Comparison of ENCODE assay signal across 1 cellular context in genomic region chr6:44041461-44042260, GRCh38.
TF ChIP-seq lines count a peak whose summit lies in the region.

No MANE protein-coding gene starts in this region.

TF ChIP-seq in K562, 482 proteins besides CTCF, POLR2A, EP300 and RAD21 (continued from another document and continues in another):
- TF ChIP-seq CUX1 (CRISPR knock-in tag; IDR thresholded peaks at IDR 0.05) = no peak
- TF ChIP-seq ETS1 (conservative IDR thresholded peaks at IDR 0.05; ENCODE audit: control insufficient read depth, low read depth, low read length) = no peak
- no peak for TF ChIP-seq MXD1 (CRISPR knock-in tag; IDR thresholded peaks at IDR 0.05; ENCODE audit: borderline replicate concordance, poor library complexity, severe bottlenecking)
- peak; percentile 79 for TF ChIP-seq ARID1B (IDR thresholded peaks at IDR 0.05)
- TF ChIP-seq SLC30A9 (CRISPR knock-in tag; IDR thresholded peaks at IDR 0.05) = no peak
- TF ChIP-seq IRF1 (CRISPR knock-in tag; IDR thresholded peaks at IDR 0.05; ENCODE audit: borderline replicate concordance) = no peak
- no peak for TF ChIP-seq ZNF133 (CRISPR knock-in tag; IDR thresholded peaks at IDR 0.05)
- TF ChIP-seq L3MBTL2 (IDR thresholded peaks at IDR 0.05) = peak; percentile 89
- no peak for TF ChIP-seq GTF2F1 (IDR thresholded peaks at IDR 0.05; ENCODE audit: low read depth, low read length)
- no peak for TF ChIP-seq MYNN (IDR thresholded peaks at IDR 0.05)
- TF ChIP-seq MYNN (CRISPR knock-in tag; IDR thresholded peaks at IDR 0.05) = no peak
- no peak for TF ChIP-seq ZNF696 (CRISPR knock-in tag; conservative IDR thresholded peaks at IDR 0.05)
- no peak for TF ChIP-seq RAD51 (IDR thresholded peaks at IDR 0.05; ENCODE audit: borderline replicate concordance, low read depth)
- no peak for TF ChIP-seq MBD2 (IDR thresholded peaks at IDR 0.05; ENCODE audit: borderline replicate concordance, low read depth)
- TF ChIP-seq ZNF444 (CRISPR knock-in tag; IDR thresholded peaks at IDR 0.05) = no peak
- TF ChIP-seq TAL1 (IDR thresholded peaks at IDR 0.05) = no peak
- peak; percentile 51; the same call in 1 of the 2 replicates for TF ChIP-seq NFE2L1 (tag; IDR thresholded peaks at IDR 0.05; ENCODE audit: borderline replicate concordance, low read depth)
- TF ChIP-seq SMARCB1 (IDR thresholded peaks at IDR 0.05; ENCODE audit: insufficient read length, low read depth) = peak; percentile 88
- TF ChIP-seq CTBP1 (IDR thresholded peaks at IDR 0.05; ENCODE audit: borderline replicate concordance) = peak; percentile 77
- TF ChIP-seq ZNF511 (CRISPR knock-in tag; IDR thresholded peaks at IDR 0.05) = no peak; the same call in none of the 2 replicates
- peak; percentile 31 for TF ChIP-seq TBP (optimal IDR thresholded peaks at IDR 0.05; ENCODE audit: low read depth, low read length)
- no peak for TF ChIP-seq CAMTA2 (CRISPR knock-in tag; conservative IDR thresholded peaks at IDR 0.05)
- 0 out of 2 replicates have a peak, but pooled peaks have one; percentile 5 for TF ChIP-seq ZNF41 (CRISPR knock-in tag; conservative IDR thresholded peaks at IDR 0.05)
- no peak for TF ChIP-seq CBX8 (IDR thresholded peaks at IDR 0.05; ENCODE audit: borderline replicate concordance, extremely low read depth, low read depth, low read length, poor library complexity, severe bottlenecking)
- TF ChIP-seq NFE2 (IDR thresholded peaks at IDR 0.05; ENCODE audit: low read depth) = peak; percentile 98
- TF ChIP-seq TCF7L2 (IDR thresholded peaks at IDR 0.05; ENCODE audit: low read depth, low read length) = no peak
- TF ChIP-seq ZNF224 (CRISPR knock-in tag; IDR thresholded peaks at IDR 0.05) = no peak
- TF ChIP-seq EHMT2 (IDR thresholded peaks at IDR 0.05) = 0 out of 2 replicates have a peak, but pooled peaks have one; percentile 17
- TF ChIP-seq POLR2AphosphoS5 (IDR thresholded peaks at IDR 0.05; ENCODE audit: control insufficient read depth, insufficient read depth, low read depth, low read length) = no peak
- TF ChIP-seq HBP1 (CRISPR knock-in tag; IDR thresholded peaks at IDR 0.05) = no peak
- 0 out of 2 replicates have a peak, but pooled peaks have one; percentile 48 for TF ChIP-seq PTTG1 (tag; IDR thresholded peaks at IDR 0.05; ENCODE audit: low read depth)
- peak; percentile 11 for TF ChIP-seq PRDM10 (IDR thresholded peaks at IDR 0.05; ENCODE audit: partially characterized antibody)
- peak in 1 of 2 experiments; percentile 71; a peak in 1 of 4 replicates for TF ChIP-seq ARNT (IDR thresholded peaks at IDR 0.05)
- peak; percentile 93 for TF ChIP-seq BCOR (IDR thresholded peaks at IDR 0.05)
- TF ChIP-seq ZBTB26 (CRISPR knock-in tag; IDR thresholded peaks at IDR 0.05) = no peak
- TF ChIP-seq CEBPB (tag; IDR thresholded peaks at IDR 0.05) = no peak
- 0 out of 2 replicates have a peak, but pooled peaks have one; percentile 41 for TF ChIP-seq NFXL1 (CRISPR knock-in tag; IDR thresholded peaks at IDR 0.05)
- TF ChIP-seq, protein P1, sequence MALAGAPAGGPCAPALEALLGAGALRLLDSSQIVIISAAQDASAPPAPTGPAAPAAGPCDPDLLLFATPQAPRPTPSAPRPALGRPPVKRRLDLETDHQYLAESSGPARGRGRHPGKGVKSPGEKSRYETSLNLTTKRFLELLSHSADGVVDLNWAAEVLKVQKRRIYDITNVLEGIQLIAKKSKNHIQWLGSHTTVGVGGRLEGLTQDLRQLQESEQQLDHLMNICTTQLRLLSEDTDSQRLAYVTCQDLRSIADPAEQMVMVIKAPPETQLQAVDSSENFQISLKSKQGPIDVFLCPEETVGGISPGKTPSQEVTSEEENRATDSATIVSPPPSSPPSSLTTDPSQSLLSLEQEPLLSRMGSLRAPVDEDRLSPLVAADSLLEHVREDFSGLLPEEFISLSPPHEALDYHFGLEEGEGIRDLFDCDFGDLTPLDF (CRISPR knock-in tag; IDR thresholded peaks at IDR 0.05) = 0 out of 2 replicates have a peak, but pooled peaks have one; percentile 16
- TF ChIP-seq ZNF282 (CRISPR knock-in tag; IDR thresholded peaks at IDR 0.05) = no peak
- TF ChIP-seq CBX5 (IDR thresholded peaks at IDR 0.05; ENCODE audit: borderline replicate concordance, low read depth) = no peak
- no peak; the same call in 1 of the 2 replicates for TF ChIP-seq ZNF263 (CRISPR knock-in tag; IDR thresholded peaks at IDR 0.05; ENCODE audit: borderline replicate concordance)
- TF ChIP-seq ZNF143 (CRISPR knock-in tag; IDR thresholded peaks at IDR 0.05) = 0 out of 2 replicates have a peak, but pooled peaks have one; percentile 22
- TF ChIP-seq C11orf30 (IDR thresholded peaks at IDR 0.05; ENCODE audit: low read depth) = peak; percentile 96
- TF ChIP-seq, protein P2, sequence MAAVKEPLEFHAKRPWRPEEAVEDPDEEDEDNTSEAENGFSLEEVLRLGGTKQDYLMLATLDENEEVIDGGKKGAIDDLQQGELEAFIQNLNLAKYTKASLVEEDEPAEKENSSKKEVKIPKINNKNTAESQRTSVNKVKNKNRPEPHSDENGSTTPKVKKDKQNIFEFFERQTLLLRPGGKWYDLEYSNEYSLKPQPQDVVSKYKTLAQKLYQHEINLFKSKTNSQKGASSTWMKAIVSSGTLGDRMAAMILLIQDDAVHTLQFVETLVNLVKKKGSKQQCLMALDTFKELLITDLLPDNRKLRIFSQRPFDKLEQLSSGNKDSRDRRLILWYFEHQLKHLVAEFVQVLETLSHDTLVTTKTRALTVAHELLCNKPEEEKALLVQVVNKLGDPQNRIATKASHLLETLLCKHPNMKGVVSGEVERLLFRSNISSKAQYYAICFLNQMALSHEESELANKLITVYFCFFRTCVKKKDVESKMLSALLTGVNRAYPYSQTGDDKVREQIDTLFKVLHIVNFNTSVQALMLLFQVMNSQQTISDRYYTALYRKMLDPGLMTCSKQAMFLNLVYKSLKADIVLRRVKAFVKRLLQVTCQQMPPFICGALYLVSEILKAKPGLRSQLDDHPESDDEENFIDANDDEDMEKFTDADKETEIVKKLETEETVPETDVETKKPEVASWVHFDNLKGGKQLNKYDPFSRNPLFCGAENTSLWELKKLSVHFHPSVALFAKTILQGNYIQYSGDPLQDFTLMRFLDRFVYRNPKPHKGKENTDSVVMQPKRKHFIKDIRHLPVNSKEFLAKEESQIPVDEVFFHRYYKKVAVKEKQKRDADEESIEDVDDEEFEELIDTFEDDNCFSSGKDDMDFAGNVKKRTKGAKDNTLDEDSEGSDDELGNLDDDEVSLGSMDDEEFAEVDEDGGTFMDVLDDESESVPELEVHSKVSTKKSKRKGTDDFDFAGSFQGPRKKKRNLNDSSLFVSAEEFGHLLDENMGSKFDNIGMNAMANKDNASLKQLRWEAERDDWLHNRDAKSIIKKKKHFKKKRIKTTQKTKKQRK (IDR thresholded peaks at IDR 0.05; ENCODE audit: borderline replicate concordance, low read depth, low read length) = no peak
